Comparison of ENCODE assay signal across 1 cellular context in the genomic region with DNA sequence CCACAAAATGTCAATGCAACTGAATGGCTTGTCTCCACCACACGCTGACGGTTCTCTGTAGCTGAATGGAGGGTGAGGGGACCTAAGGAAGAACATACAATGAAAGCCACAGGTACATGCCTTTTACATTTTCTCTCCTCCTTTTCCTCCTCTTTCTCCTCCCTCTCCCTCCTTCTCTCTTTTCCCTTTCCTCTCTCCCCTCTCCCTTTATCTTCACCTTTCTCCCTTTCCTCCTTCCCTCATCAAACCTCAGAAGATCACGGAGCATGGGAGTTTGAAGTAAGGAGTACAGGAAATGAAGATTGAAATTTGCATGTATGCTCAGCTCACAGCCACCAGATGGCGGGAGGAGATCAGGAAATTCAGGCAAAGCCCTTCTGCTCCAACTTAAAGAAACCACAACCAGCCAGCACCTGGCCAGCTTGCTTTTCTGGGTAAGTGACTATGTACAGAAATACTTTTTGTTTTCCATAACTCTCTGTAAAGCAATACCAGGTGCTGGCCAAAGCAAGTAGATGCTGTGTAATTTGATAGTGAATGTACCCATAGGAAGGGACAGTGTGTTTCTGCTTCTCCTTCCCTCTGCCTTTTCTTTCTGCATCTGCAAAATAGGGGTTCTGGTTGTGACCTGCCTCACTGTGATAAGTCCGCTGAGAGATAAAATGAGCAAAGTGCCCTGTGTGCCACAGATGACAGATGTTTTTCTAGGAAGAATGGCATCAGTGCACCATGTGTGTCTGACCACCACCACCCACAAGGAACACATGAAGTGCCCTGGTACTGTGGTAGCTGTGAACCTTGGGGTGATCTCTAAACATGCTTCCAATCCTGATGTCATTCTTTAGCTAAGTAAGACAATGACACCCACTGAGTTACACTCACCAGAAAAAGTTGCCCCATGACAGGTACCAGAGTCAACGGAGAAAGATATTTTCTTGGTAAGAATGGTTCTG.
TF ChIP-seq lines count a peak whose summit lies in the region.

No MANE protein-coding gene starts in this region.

TF ChIP-seq in HepG2, 621 proteins besides CTCF, POLR2A, EP300 and RAD21 (continued from another document):
- TF ChIP-seq, protein P1, sequence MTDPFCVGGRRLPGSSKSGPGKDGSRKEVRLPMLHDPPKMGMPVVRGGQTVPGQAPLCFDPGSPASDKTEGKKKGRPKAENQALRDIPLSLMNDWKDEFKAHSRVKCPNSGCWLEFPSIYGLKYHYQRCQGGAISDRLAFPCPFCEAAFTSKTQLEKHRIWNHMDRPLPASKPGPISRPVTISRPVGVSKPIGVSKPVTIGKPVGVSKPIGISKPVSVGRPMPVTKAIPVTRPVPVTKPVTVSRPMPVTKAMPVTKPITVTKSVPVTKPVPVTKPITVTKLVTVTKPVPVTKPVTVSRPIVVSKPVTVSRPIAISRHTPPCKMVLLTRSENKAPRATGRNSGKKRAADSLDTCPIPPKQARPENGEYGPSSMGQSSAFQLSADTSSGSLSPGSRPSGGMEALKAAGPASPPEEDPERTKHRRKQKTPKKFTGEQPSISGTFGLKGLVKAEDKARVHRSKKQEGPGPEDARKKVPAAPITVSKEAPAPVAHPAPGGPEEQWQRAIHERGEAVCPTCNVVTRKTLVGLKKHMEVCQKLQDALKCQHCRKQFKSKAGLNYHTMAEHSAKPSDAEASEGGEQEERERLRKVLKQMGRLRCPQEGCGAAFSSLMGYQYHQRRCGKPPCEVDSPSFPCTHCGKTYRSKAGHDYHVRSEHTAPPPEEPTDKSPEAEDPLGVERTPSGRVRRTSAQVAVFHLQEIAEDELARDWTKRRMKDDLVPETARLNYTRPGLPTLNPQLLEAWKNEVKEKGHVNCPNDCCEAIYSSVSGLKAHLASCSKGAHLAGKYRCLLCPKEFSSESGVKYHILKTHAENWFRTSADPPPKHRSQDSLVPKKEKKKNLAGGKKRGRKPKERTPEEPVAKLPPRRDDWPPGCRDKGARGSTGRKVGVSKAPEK (CRISPR knock-in tag; IDR thresholded peaks at IDR 0.05; ENCODE audit: borderline replicate concordance): peak; percentile 89; the same call in 1 of the 2 replicates
- TF ChIP-seq HNRNPLL (IDR thresholded peaks at IDR 0.05; ENCODE audit: low read depth, low read length, poor library complexity, severe bottlenecking): no peak
- TF ChIP-seq, protein P2, sequence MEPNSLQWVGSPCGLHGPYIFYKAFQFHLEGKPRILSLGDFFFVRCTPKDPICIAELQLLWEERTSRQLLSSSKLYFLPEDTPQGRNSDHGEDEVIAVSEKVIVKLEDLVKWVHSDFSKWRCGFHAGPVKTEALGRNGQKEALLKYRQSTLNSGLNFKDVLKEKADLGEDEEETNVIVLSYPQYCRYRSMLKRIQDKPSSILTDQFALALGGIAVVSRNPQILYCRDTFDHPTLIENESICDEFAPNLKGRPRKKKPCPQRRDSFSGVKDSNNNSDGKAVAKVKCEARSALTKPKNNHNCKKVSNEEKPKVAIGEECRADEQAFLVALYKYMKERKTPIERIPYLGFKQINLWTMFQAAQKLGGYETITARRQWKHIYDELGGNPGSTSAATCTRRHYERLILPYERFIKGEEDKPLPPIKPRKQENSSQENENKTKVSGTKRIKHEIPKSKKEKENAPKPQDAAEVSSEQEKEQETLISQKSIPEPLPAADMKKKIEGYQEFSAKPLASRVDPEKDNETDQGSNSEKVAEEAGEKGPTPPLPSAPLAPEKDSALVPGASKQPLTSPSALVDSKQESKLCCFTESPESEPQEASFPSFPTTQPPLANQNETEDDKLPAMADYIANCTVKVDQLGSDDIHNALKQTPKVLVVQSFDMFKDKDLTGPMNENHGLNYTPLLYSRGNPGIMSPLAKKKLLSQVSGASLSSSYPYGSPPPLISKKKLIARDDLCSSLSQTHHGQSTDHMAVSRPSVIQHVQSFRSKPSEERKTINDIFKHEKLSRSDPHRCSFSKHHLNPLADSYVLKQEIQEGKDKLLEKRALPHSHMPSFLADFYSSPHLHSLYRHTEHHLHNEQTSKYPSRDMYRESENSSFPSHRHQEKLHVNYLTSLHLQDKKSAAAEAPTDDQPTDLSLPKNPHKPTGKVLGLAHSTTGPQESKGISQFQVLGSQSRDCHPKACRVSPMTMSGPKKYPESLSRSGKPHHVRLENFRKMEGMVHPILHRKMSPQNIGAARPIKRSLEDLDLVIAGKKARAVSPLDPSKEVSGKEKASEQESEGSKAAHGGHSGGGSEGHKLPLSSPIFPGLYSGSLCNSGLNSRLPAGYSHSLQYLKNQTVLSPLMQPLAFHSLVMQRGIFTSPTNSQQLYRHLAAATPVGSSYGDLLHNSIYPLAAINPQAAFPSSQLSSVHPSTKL (CRISPR knock-in tag; IDR thresholded peaks at IDR 0.05): 0 out of 2 replicates have a peak, but pooled peaks have one; percentile 23
- no peak for TF ChIP-seq PRMT3 (CRISPR knock-in tag; IDR thresholded peaks at IDR 0.05; ENCODE audit: borderline replicate concordance, low read depth)
- 0 out of 2 replicates have a peak, but pooled peaks have one; percentile 32 for TF ChIP-seq PITX1 (CRISPR knock-in tag; IDR thresholded peaks at IDR 0.05)
- TF ChIP-seq PTBP1 (IDR thresholded peaks at IDR 0.05; ENCODE audit: low read depth, low read length, poor library complexity, severe bottlenecking): no peak
- no peak for TF ChIP-seq SRSF1 (optimal IDR thresholded peaks at IDR 0.05; ENCODE audit: low read depth, low read length)
- TF ChIP-seq HHEX (CRISPR knock-in tag; IDR thresholded peaks at IDR 0.05): no peak
- no peak for TF ChIP-seq ZFAT (CRISPR knock-in tag; conservative IDR thresholded peaks at IDR 0.05)
- no peak for TF ChIP-seq CCAR2 (optimal IDR thresholded peaks at IDR 0.05; ENCODE audit: low read depth, low read length)
- no peak for TF ChIP-seq ZNF841 (CRISPR knock-in tag; IDR thresholded peaks at IDR 0.05; ENCODE audit: borderline replicate concordance)
- no peak for TF ChIP-seq TARDBP (CRISPR knock-in tag; IDR thresholded peaks at IDR 0.05)
- TF ChIP-seq ZNF644 (CRISPR knock-in tag; IDR thresholded peaks at IDR 0.05; ENCODE audit: low read depth): no peak
- TF ChIP-seq DNMT1 (CRISPR knock-in tag; IDR thresholded peaks at IDR 0.05): no peak
- TF ChIP-seq, protein P3, sequence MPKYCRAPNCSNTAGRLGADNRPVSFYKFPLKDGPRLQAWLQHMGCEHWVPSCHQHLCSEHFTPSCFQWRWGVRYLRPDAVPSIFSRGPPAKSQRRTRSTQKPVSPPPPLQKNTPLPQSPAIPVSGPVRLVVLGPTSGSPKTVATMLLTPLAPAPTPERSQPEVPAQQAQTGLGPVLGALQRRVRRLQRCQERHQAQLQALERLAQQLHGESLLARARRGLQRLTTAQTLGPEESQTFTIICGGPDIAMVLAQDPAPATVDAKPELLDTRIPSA (CRISPR knock-in tag; IDR thresholded peaks at IDR 0.05; ENCODE audit: borderline replicate concordance): no peak
- peak; percentile 57; the same call in 1 of the 2 replicates for TF ChIP-seq IRF2 (CRISPR knock-in tag; IDR thresholded peaks at IDR 0.05)
- TF ChIP-seq ZFP90 (CRISPR knock-in tag; IDR thresholded peaks at IDR 0.05; ENCODE audit: borderline replicate concordance): no peak
- no peak for TF ChIP-seq ZNF7 (CRISPR knock-in tag; IDR thresholded peaks at IDR 0.05)
- no peak for TF ChIP-seq ZFP36L1 (CRISPR knock-in tag; IDR thresholded peaks at IDR 0.05)
- TF ChIP-seq ZNF562 (CRISPR knock-in tag; IDR thresholded peaks at IDR 0.05; ENCODE audit: borderline replicate concordance): no peak
- TF ChIP-seq, protein P4, sequence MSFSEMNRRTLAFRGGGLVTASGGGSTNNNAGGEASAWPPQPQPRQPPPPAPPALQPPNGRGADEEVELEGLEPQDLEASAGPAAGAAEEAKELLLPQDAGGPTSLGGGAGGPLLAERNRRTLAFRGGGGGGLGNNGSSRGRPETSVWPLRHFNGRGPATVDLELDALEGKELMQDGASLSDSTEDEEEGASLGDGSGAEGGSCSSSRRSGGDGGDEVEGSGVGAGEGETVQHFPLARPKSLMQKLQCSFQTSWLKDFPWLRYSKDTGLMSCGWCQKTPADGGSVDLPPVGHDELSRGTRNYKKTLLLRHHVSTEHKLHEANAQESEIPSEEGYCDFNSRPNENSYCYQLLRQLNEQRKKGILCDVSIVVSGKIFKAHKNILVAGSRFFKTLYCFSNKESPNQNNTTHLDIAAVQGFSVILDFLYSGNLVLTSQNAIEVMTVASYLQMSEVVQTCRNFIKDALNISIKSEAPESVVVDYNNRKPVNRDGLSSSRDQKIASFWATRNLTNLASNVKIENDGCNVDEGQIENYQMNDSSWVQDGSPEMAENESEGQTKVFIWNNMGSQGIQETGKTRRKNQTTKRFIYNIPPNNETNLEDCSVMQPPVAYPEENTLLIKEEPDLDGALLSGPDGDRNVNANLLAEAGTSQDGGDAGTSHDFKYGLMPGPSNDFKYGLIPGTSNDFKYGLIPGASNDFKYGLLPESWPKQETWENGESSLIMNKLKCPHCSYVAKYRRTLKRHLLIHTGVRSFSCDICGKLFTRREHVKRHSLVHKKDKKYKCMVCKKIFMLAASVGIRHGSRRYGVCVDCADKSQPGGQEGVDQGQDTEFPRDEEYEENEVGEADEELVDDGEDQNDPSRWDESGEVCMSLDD (CRISPR knock-in tag; IDR thresholded peaks at IDR 0.05; ENCODE audit: borderline replicate concordance): no peak
- peak; percentile 49; the same call in 1 of the 2 replicates for TF ChIP-seq ELF3 (CRISPR knock-in tag; IDR thresholded peaks at IDR 0.05)
- TF ChIP-seq, protein P5, sequence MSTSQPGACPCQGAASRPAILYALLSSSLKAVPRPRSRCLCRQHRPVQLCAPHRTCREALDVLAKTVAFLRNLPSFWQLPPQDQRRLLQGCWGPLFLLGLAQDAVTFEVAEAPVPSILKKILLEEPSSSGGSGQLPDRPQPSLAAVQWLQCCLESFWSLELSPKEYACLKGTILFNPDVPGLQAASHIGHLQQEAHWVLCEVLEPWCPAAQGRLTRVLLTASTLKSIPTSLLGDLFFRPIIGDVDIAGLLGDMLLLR (CRISPR knock-in tag; IDR thresholded peaks at IDR 0.05): no peak
- TF ChIP-seq ZNF383 (CRISPR knock-in tag; IDR thresholded peaks at IDR 0.05; ENCODE audit: borderline replicate concordance): no peak
- TF ChIP-seq, protein P6, sequence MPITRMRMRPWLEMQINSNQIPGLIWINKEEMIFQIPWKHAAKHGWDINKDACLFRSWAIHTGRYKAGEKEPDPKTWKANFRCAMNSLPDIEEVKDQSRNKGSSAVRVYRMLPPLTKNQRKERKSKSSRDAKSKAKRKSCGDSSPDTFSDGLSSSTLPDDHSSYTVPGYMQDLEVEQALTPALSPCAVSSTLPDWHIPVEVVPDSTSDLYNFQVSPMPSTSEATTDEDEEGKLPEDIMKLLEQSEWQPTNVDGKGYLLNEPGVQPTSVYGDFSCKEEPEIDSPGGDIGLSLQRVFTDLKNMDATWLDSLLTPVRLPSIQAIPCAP (CRISPR knock-in tag; IDR thresholded peaks at IDR 0.05; ENCODE audit: low read depth): no peak
- no peak for TF ChIP-seq ZNF180 (CRISPR knock-in tag; IDR thresholded peaks at IDR 0.05; ENCODE audit: borderline replicate concordance, low read depth)
- TF ChIP-seq SUZ12 (IDR thresholded peaks at IDR 0.05; ENCODE audit: low read depth, low read length): no peak
- TF ChIP-seq ZNF724P (CRISPR knock-in tag; IDR thresholded peaks at IDR 0.05; ENCODE audit: borderline replicate concordance): no peak
- peak; percentile 12; the same call in 1 of the 2 replicates for TF ChIP-seq RXRB (CRISPR knock-in tag; IDR thresholded peaks at IDR 0.05; ENCODE audit: borderline replicate concordance)
- no peak for TF ChIP-seq BRD4 (CRISPR knock-in tag; IDR thresholded peaks at IDR 0.05)
- TF ChIP-seq CHD2 (IDR thresholded peaks at IDR 0.05; ENCODE audit: low read depth, low read length): no peak
- TF ChIP-seq, protein P7, sequence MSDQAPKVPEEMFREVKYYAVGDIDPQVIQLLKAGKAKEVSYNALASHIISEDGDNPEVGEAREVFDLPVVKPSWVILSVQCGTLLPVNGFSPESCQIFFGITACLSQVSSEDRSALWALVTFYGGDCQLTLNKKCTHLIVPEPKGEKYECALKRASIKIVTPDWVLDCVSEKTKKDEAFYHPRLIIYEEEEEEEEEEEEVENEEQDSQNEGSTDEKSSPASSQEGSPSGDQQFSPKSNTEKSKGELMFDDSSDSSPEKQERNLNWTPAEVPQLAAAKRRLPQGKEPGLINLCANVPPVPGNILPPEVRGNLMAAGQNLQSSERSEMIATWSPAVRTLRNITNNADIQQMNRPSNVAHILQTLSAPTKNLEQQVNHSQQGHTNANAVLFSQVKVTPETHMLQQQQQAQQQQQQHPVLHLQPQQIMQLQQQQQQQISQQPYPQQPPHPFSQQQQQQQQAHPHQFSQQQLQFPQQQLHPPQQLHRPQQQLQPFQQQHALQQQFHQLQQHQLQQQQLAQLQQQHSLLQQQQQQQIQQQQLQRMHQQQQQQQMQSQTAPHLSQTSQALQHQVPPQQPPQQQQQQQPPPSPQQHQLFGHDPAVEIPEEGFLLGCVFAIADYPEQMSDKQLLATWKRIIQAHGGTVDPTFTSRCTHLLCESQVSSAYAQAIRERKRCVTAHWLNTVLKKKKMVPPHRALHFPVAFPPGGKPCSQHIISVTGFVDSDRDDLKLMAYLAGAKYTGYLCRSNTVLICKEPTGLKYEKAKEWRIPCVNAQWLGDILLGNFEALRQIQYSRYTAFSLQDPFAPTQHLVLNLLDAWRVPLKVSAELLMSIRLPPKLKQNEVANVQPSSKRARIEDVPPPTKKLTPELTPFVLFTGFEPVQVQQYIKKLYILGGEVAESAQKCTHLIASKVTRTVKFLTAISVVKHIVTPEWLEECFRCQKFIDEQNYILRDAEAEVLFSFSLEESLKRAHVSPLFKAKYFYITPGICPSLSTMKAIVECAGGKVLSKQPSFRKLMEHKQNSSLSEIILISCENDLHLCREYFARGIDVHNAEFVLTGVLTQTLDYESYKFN (CRISPR knock-in tag; conservative IDR thresholded peaks at IDR 0.05): no peak
- TF ChIP-seq ZNF747 (CRISPR knock-in tag; IDR thresholded peaks at IDR 0.05; ENCODE audit: borderline replicate concordance): no peak
- TF ChIP-seq, protein P8, sequence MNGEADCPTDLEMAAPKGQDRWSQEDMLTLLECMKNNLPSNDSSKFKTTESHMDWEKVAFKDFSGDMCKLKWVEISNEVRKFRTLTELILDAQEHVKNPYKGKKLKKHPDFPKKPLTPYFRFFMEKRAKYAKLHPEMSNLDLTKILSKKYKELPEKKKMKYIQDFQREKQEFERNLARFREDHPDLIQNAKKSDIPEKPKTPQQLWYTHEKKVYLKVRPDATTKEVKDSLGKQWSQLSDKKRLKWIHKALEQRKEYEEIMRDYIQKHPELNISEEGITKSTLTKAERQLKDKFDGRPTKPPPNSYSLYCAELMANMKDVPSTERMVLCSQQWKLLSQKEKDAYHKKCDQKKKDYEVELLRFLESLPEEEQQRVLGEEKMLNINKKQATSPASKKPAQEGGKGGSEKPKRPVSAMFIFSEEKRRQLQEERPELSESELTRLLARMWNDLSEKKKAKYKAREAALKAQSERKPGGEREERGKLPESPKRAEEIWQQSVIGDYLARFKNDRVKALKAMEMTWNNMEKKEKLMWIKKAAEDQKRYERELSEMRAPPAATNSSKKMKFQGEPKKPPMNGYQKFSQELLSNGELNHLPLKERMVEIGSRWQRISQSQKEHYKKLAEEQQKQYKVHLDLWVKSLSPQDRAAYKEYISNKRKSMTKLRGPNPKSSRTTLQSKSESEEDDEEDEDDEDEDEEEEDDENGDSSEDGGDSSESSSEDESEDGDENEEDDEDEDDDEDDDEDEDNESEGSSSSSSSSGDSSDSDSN (CRISPR knock-in tag; IDR thresholded peaks at IDR 0.05): no peak
- TF ChIP-seq ZNF614 (CRISPR knock-in tag; IDR thresholded peaks at IDR 0.05; ENCODE audit: borderline replicate concordance): peak; percentile 73; the same call in 1 of the 2 replicates
- TF ChIP-seq, protein P9, sequence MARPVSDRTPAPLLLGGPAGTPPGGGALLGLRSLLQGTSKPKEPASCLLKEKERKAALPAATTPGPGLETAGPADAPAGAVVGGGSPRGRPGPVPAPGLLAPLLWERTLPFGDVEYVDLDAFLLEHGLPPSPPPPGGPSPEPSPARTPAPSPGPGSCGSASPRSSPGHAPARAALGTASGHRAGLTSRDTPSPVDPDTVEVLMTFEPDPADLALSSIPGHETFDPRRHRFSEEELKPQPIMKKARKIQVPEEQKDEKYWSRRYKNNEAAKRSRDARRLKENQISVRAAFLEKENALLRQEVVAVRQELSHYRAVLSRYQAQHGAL (CRISPR knock-in tag; IDR thresholded peaks at IDR 0.05; ENCODE audit: not compliant biosample characterization): no peak
- TF ChIP-seq ZNF564 (CRISPR knock-in tag; IDR thresholded peaks at IDR 0.05): no peak
TF ChIP-seq in HepG2: peak in this region for 26.
